ENCODE assay signal across 2 cellular contexts in the genomic region with DNA sequence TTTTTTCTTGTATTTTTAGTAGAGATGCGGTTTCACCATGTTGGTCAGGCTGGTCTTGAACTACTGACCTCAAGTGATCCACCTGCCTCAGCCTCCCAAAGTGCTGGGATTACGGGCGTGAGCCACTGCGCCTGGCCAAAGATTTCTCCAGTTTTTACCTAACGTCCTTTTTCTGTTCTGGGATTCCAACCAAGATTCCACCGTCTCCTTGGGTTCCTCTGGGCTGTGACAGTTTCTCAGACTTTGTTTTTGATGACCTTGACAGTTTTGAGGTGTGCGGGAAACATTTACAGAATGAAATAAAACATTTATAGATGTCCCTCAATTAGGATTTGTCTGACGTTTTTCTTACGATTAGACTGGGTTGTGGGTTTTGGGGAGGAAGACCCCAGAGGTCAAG.
A peak's percentile ranks its signal among the peaks of the same experiment; 100 is the strongest.
TF ChIP-seq lines count a peak whose summit lies in the region.

No MANE protein-coding gene starts in this region.

TF ChIP-seq in HEK293, 187 proteins besides CTCF, POLR2A, EP300 and RAD21:
- TF ChIP-seq, protein P1, sequence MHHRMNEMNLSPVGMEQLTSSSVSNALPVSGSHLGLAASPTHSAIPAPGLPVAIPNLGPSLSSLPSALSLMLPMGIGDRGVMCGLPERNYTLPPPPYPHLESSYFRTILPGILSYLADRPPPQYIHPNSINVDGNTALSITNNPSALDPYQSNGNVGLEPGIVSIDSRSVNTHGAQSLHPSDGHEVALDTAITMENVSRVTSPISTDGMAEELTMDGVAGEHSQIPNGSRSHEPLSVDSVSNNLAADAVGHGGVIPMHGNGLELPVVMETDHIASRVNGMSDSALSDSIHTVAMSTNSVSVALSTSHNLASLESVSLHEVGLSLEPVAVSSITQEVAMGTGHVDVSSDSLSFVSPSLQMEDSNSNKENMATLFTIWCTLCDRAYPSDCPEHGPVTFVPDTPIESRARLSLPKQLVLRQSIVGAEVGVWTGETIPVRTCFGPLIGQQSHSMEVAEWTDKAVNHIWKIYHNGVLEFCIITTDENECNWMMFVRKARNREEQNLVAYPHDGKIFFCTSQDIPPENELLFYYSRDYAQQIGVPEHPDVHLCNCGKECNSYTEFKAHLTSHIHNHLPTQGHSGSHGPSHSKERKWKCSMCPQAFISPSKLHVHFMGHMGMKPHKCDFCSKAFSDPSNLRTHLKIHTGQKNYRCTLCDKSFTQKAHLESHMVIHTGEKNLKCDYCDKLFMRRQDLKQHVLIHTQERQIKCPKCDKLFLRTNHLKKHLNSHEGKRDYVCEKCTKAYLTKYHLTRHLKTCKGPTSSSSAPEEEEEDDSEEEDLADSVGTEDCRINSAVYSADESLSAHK (tag by site-specific recombination; IDR thresholded peaks at IDR 0.05) = 0 out of 2 replicates have a peak, but pooled peaks have one; percentile 34

TF ChIP-seq in K562, 482 proteins besides CTCF, POLR2A, EP300 and RAD21:
- TF ChIP-seq MAFK (IDR thresholded peaks at IDR 0.05; ENCODE audit: low read length) = peak; percentile 10; the same call in 1 of the 2 replicates
- TF ChIP-seq C11orf30 (IDR thresholded peaks at IDR 0.05; ENCODE audit: low read depth) = peak; percentile 59
- TF ChIP-seq ZNF316 (IDR thresholded peaks at IDR 0.05) = peak; percentile 81
- TF ChIP-seq MAFF (IDR thresholded peaks at IDR 0.05; ENCODE audit: low read length) = peak; percentile 27; the same call in 1 of the 2 replicates
